8 cellular contexts compared by ENCODE assay signal in genomic region chr11:75532200-75532972, GRCh38. TPM values are rescaled to one million over a fixed set of nuclear protein-coding genes. Genes with fewer than 3 reads are reported as not detected.
DNase-seq lines count a peak whose midpoint lies in the region; ATAC-seq and TF ChIP-seq lines count a peak whose summit lies in the region.

No MANE protein-coding gene starts in this region.

- TF ChIP-seq POLR2A in heart left ventricle (IDR thresholded peaks at IDR 0.05) = no peak

- no peaks in the 10 kb centered on the region for H3F3A ChIP-seq in SU-DHL-6 (ENCODE audit: insufficient read depth)

- peak; percentile 63 for DNase-seq in NCI-H1092 (lab: John Stamatoyannopoulos, UW)
- peak; percentile 63 to 84 for DNase-seq in activated naive CD4-positive, alpha-beta T cell treated with anti-CD3 and anti-CD28 coated beads, Interleukin-2, amount 50 U/mL, for 72 hours (ENCODE audit: low spot score in 2 of 2)
- peak in 4 of 5 donors; percentile 54 to 77 (median 62) for DNase-seq in heart left ventricle
- peak; percentile 79 for DNase-seq in retina
- DNase-seq in NCI-H226 = no peak

- no peak overlapping the region for H3K9ac ChIP-seq in SU-DHL-6 (ENCODE audit: low read length)

- no peaks in the 10 kb centered on the region for H3K9me2 ChIP-seq in SU-DHL-6 (replicated peaks; ENCODE audit: insufficient read depth, low read length)

- 42 to 46% (median 44%) methylated on average over 7 of the region's 7 CpGs for WGBS in heart left ventricle, 4 donors

- H3K79me2 ChIP-seq in SU-DHL-6 (ENCODE audit: insufficient read depth, low read length) = no peaks in the 10 kb centered on the region

- no peak overlapping the region for H3K27ac Mint-ChIP-seq in activated naive CD4-positive, alpha-beta T cell treated with anti-CD3 and anti-CD28 coated beads, Interleukin-2, amount 50 U/mL, for 72 hours

- H3K4me3 ChIP-seq in SU-DHL-6 (ENCODE audit: insufficient read depth, low read length, poor library complexity, severe bottlenecking) (no peak overlapping the region), heart left ventricle (no peak overlapping the region)

- H3K36me3 Mint-ChIP-seq in activated naive CD4-positive, alpha-beta T cell treated with anti-CD3 and anti-CD28 coated beads, Interleukin-2, amount 50 U/mL, for 72 hours = no peaks in the 10 kb centered on the region

- H2AFZ ChIP-seq in SU-DHL-6 (ENCODE audit: low read depth, low read length, severe bottlenecking) = no peak overlapping the region

- H4K20me1 ChIP-seq in SU-DHL-6 (ENCODE audit: low read depth, low read length) = no peaks in the 10 kb centered on the region

- no peaks in the 10 kb centered on the region for H3K9me3 Mint-ChIP-seq in activated naive CD4-positive, alpha-beta T cell treated with anti-CD3 and anti-CD28 coated beads, Interleukin-2, amount 50 U/mL, for 72 hours

- peak; percentile 69 for TF ChIP-seq CTCF in GM12874 (IDR thresholded peaks at IDR 0.05; ENCODE audit: insufficient read depth, low read depth, low read length)
- peak; percentile 62 for TF ChIP-seq CTCF in SU-DHL-6 (IDR thresholded peaks at IDR 0.05; ENCODE audit: insufficient read depth, low read length, poor library complexity, severe bottlenecking)
- TF ChIP-seq CTCF in heart left ventricle (IDR thresholded peaks at IDR 0.05) = peak; percentile 83 to 98 (median 90)

- H3K4me1 ChIP-seq in heart left ventricle = peaks cover 0 to 23% (median 7%) of the 10 kb centered on the region in 12 donors

- H3K9me3 ChIP-seq in SU-DHL-6 (ENCODE audit: insufficient read depth, low read length) (no peaks in the 10 kb centered on the region), heart left ventricle (no peaks in the 10 kb centered on the region)

- H3K27ac ChIP-seq in SU-DHL-6 (ENCODE audit: low read depth, low read length) (no peak overlapping the region), heart left ventricle (no peak overlapping the region)

- H3K4me2 ChIP-seq in SU-DHL-6 (ENCODE audit: low read depth, low read length, poor library complexity, severe bottlenecking) = no peak overlapping the region

- peak; percentile 43 to 70 for ATAC-seq in activated naive CD4-positive, alpha-beta T cell treated with anti-CD3 and anti-CD28 coated beads, Interleukin-2, amount 50 U/mL, for 72 hours
- ATAC-seq in heart left ventricle (peak; percentile 28 to 58 (median 56)), GM18873 (IDR thresholded peaks at IDR 0.05; ENCODE audit: low FRiP score, unreplicated experiment) (no peak)

- H3K36me3 ChIP-seq in SU-DHL-6 (ENCODE audit: low read length) = no peaks in the 10 kb centered on the region
- H3K36me3 ChIP-seq in heart left ventricle = no peaks in the 10 kb centered on the region

- intact Hi-C loops in heart left ventricle (cut with DNase I) = loop anchor here (1.0 to 10.0 kb wide), 10 partner anchors 87 to 250 kb away; partner anchors contain the start of gene RPS3 (in 2 of the 10)

- H3K27me3 ChIP-seq in SU-DHL-6 (ENCODE audit: low read length) (no peaks in the 10 kb centered on the region), heart left ventricle (no peaks in the 10 kb centered on the region)

RNA-seq across cellular contexts. Expression of gene GDPD5, which starts 6.6 kb away (rescaled TPM):
- total RNA-seq in activated naive CD4-positive, alpha-beta T cell treated with anti-CD3 and anti-CD28 coated beads, Interleukin-2, amount 50 U/mL, for 72 hours = 10 to 100 TPM; 13.4 to 22.7 TPM
- total RNA-seq in heart left ventricle = 10 to 100 TPM in 2 of 9 donors, 1 to 10 TPM in 7; 2.0 to 12.5 (median 5.1) TPM
- polyA plus RNA-seq in heart left ventricle = 1 to 10 TPM; 4.0 to 4.8 TPM

RNA-seq across cellular contexts. Expression of gene SERPINH1, which starts 29.7 kb away (rescaled TPM):
- 10 to 100 TPM in 1 of 2 donors, 1 to 10 TPM in 1; 8.2 to 24.5 TPM for total RNA-seq in activated naive CD4-positive, alpha-beta T cell treated with anti-CD3 and anti-CD28 coated beads, Interleukin-2, amount 50 U/mL, for 72 hours
- total RNA-seq in heart left ventricle = 100 to 1,000 TPM in 3 of 9 donors, 10 to 100 TPM in 6; 35.7 to 211 (median 71.8) TPM
- 100 to 1,000 TPM in 1 of 2 donors, 10 to 100 TPM in 1; 32.5 to 190 TPM for polyA plus RNA-seq in heart left ventricle
